ENCODE assay signal across 12 cellular contexts in genomic region chr15:42832577-42832976, GRCh38.
DNase-seq lines count a peak whose midpoint lies in the region; ATAC-seq and TF ChIP-seq lines count a peak whose summit lies in the region.
"Had no signal": no experiment of that assay in that cellular context is flagged by ENCODE, and none has a peak within 500 bp of the region (broad histone marks: within the 10 kb centered on the region; RNA-seq: fewer than 3 reads in every experiment).

No MANE protein-coding gene starts in this region.

- peak overlapping the region; percentile 94 for H3K27ac ChIP-seq in RWPE2 (ENCODE audit: poor library complexity, severe bottlenecking)
- H3K27ac ChIP-seq in CD8-positive, alpha-beta T cell (ENCODE audit: low read depth, low read length) = no peak overlapping the region

- H3K4me3 ChIP-seq in RWPE2 (ENCODE audit: severe bottlenecking) (no peak overlapping the region), fibroblast of mammary gland (ENCODE audit: control insufficient read depth, low read depth, low read length) (no peak overlapping the region), skeletal muscle satellite cell (ENCODE audit: low read length) (no peak overlapping the region)
- no peak overlapping the region for H3K4me3 ChIP-seq in CD8-positive, alpha-beta T cell (ENCODE audit: low read depth, low read length)

- H3K27me3 Mint-ChIP-seq in progenitor cell of endocrine pancreas = no peaks in the 10 kb centered on the region
- H3K27me3 Mint-ChIP-seq in CD8-positive, alpha-beta T cell (ENCODE audit: low read depth) = no peaks in the 10 kb centered on the region

- CTCF ChIA-PET in CD8-positive, alpha-beta T cell (lab: Charles Lee) = no interaction called here

- ATAC-seq in RWPE2 (ENCODE audit: low read depth) = peak; percentile 99
- no peak for ATAC-seq in CD8-positive, alpha-beta T cell

- H3K27me3 ChIP-seq in RWPE2 (ENCODE audit: insufficient read depth, poor library complexity, severe bottlenecking) = no peaks in the 10 kb centered on the region
- no peaks in the 10 kb centered on the region for H3K27me3 ChIP-seq in skeletal muscle satellite cell (ENCODE audit: control insufficient read depth, insufficient read depth, low read length)
- no peaks in the 10 kb centered on the region for H3K27me3 ChIP-seq in CD8-positive, alpha-beta T cell (ENCODE audit: insufficient read depth, low read length)

- TF ChIP-seq CTCF in RWPE2 (IDR thresholded peaks at IDR 0.05; ENCODE audit: poor library complexity, severe bottlenecking) (no peak), fibroblast of mammary gland (conservative IDR thresholded peaks at IDR 0.05; ENCODE audit: control insufficient read depth, insufficient read depth, low read depth, low read length) (no peak), progenitor cell of endocrine pancreas (IDR thresholded peaks at IDR 0.05; ENCODE audit: unreplicated experiment) (no peak)
- TF ChIP-seq CTCF in CD8-positive, alpha-beta T cell (IDR thresholded peaks at IDR 0.05) = no peak

- intact Hi-C loops in CD8-positive, alpha-beta T cell (cut with DNase I, micrococcal nuclease) = no loop called here

- no peaks in the 10 kb centered on the region for H3K4me1 Mint-ChIP-seq in progenitor cell of endocrine pancreas (ENCODE audit: low read depth)
- no peaks in the 10 kb centered on the region for H3K4me1 Mint-ChIP-seq in CD8-positive, alpha-beta T cell (ENCODE audit: low read depth)

- peaks cover 7% of the 10 kb centered on the region for H3K36me3 Mint-ChIP-seq in progenitor cell of endocrine pancreas (ENCODE audit: insufficient read depth)
- H3K36me3 Mint-ChIP-seq in CD8-positive, alpha-beta T cell = peaks cover 23% of the 10 kb centered on the region

- POLR2A ChIA-PET in CD8-positive, alpha-beta T cell (lab: Charles Lee) = interaction anchor here (0.6 kb wide), 1 partner anchor 1485 kb away, joined by 4 read pairs; no protein-coding TSS in a partner anchor

- H3K36me3 ChIP-seq in RWPE2 (ENCODE audit: low read depth) (peaks cover 45% of the 10 kb centered on the region), skeletal muscle satellite cell (ENCODE audit: insufficient read depth, low read length) (no peaks in the 10 kb centered on the region)
- H3K36me3 ChIP-seq in CD8-positive, alpha-beta T cell (ENCODE audit: insufficient read depth, low read length) = no peaks in the 10 kb centered on the region

- no peak overlapping the region for H3K9ac ChIP-seq in skeletal muscle satellite cell (ENCODE audit: low read depth, low read length)

- H3K9me3 Mint-ChIP-seq in progenitor cell of endocrine pancreas (ENCODE audit: low read depth) = no peaks in the 10 kb centered on the region
- H3K9me3 Mint-ChIP-seq in CD8-positive, alpha-beta T cell = no peaks in the 10 kb centered on the region

- H3K4me2 ChIP-seq in skeletal muscle satellite cell (ENCODE audit: low read length) = peak overlapping the region; percentile 42

- H3K4me1 ChIP-seq in RWPE2 (ENCODE audit: insufficient read depth, poor library complexity, severe bottlenecking) (peaks cover 23% of the 10 kb centered on the region), skeletal muscle satellite cell (ENCODE audit: control insufficient read depth, insufficient read depth, low read length) (peaks cover 9% of the 10 kb centered on the region)
- H3K4me1 ChIP-seq in CD8-positive, alpha-beta T cell (ENCODE audit: insufficient read depth, low read length) = no peaks in the 10 kb centered on the region

- DNase-seq in GM03348 (ENCODE audit: low spot score) (peak; percentile 72), RWPE2 (ENCODE audit: low spot score) (peak; percentile 92), fibroblast of mammary gland (ENCODE audit: low read depth) (peak; percentile 87), amniotic stem cell (lab: John Stamatoyannopoulos, UW) (no peak), progenitor cell of endocrine pancreas (ENCODE audit: low spot score, unreplicated experiment) (no peak), GOT3 (lab: John Stamatoyannopoulos, UW) (no peak)
- DNase-seq in CD8-positive, alpha-beta T cell = no peak
- DNase-seq: aorta; MM.1S; NCI-H446 treated with DMSO at 0.1 percent for 48 hours; stimulated activated CD4-positive, alpha-beta T cell treated with anti-CD3 and anti-CD28 coated beads, Interleukin-15, amount 100 ng/mL, for 24 hours had no signal

- H3K27ac Mint-ChIP-seq in progenitor cell of endocrine pancreas = no peak overlapping the region
- H3K27ac Mint-ChIP-seq in CD8-positive, alpha-beta T cell = no peak overlapping the region

- H3K4me3 Mint-ChIP-seq in progenitor cell of endocrine pancreas (ENCODE audit: low read depth) = no peak overlapping the region
- H3K4me3 Mint-ChIP-seq in CD8-positive, alpha-beta T cell = no peak overlapping the region

- no peaks in the 10 kb centered on the region for H3K9me3 ChIP-seq in RWPE2 (ENCODE audit: severe bottlenecking)
- H3K9me3 ChIP-seq in skeletal muscle satellite cell (replicated peaks; ENCODE audit: low read length) = no peaks in the 10 kb centered on the region
- H3K9me3 ChIP-seq in CD8-positive, alpha-beta T cell (ENCODE audit: low read length) = no peaks in the 10 kb centered on the region

Comparison
In these comparisons a context has a peak if more than half of its experiments do, and no peak if none do; other contexts are left out.
1. DNase-seq: peak in GM03348 (single experiment), RWPE2 (single experiment) and fibroblast of mammary gland (single experiment); none in amniotic stem cell (single experiment), progenitor cell of endocrine pancreas (single experiment), GOT3 (single experiment) and CD8-positive, alpha-beta T cell (0 of 7).